1 cellular context compared by ENCODE assay signal in the genomic region with DNA sequence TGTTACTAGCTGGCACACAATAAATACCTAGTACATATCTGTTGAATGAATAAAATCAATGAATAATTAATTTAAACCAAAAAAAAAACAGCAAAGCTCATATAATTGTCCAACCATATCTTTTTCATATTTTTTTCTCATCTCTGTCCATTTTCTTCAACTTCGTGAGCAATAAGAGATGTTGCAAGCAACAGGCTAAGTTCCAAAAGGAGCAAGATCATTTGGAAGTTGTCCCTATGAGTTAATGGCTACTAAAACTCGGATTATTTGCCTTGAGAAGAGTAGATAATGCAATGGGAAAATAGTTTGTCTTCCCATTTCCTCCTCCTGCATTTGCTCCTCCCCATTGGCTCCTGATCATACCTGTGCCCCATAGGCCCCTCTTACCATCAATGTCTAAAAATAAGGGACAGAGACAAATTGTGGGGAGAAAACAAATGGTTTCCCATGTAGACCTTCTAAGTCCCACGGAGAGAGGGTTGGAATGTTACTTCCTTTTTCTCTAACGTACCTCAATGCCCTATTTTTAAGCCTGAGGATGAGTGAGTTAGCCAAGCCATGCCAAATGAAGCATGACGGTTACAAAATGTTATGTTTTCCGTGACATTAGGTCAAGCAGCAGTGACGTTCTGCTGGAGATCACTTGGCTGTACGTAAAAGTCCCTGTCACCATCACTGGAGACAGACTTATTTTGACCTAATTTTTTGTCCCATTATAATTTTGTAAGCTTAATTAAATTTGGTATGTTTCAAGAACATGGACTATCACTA.
TF ChIP-seq lines count a peak whose summit lies in the region.

No MANE protein-coding gene starts in this region.

TF ChIP-seq in IMR-90, 13 proteins besides CTCF, POLR2A, EP300 and RAD21:
- TF ChIP-seq SMC3 (IDR thresholded peaks at IDR 0.05; ENCODE audit: low read depth, low read length) (no peak), FOS (IDR thresholded peaks at IDR 0.05; ENCODE audit: low read depth, low read length) (no peak), NFE2L2 (IDR thresholded peaks at IDR 0.05; ENCODE audit: low read depth, low read length) (no peak), RFX5 (IDR thresholded peaks at IDR 0.05; ENCODE audit: low read depth, low read length) (no peak)
TF ChIP-seq in IMR-90: peak in this region for 0.
